Comparison of ENCODE assay signal across 1 cellular context in genomic region chr2:72825271-72826155, GRCh38.
A peak's percentile ranks its signal among the peaks of the same experiment; 100 is the strongest.
TF ChIP-seq lines count a peak whose summit lies in the region.

TSS of gene EXOC6B (minus strand) at chr2:72826033.

TF ChIP-seq in HEK293, 187 proteins besides CTCF, POLR2A, EP300 and RAD21 (continued from another document and continues in another):
- no peak for TF ChIP-seq TSHZ1 (tag by site-specific recombination; IDR thresholded peaks at IDR 0.05; ENCODE audit: borderline replicate concordance)
- TF ChIP-seq ZNF350 (tag by site-specific recombination; IDR thresholded peaks at IDR 0.05): no peak
- TF ChIP-seq ZNF423 (tag by site-specific recombination; IDR thresholded peaks at IDR 0.05): 0 out of 2 replicates have a peak, but pooled peaks have one; percentile 19
- no peak for TF ChIP-seq ZNF184 (tag by site-specific recombination; IDR thresholded peaks at IDR 0.05)
- peak; percentile 26; the same call in 1 of the 2 replicates for TF ChIP-seq GLIS1 (tag by site-specific recombination; IDR thresholded peaks at IDR 0.05)
- peak; percentile 64 for TF ChIP-seq ZNF341 (tag by site-specific recombination; IDR thresholded peaks at IDR 0.05; ENCODE audit: low read depth)
- peak; percentile 76; the same call in 1 of the 2 replicates for TF ChIP-seq ZXDB (tag by site-specific recombination; IDR thresholded peaks at IDR 0.05)
- no peak for TF ChIP-seq ZNF704 (tag by site-specific recombination; IDR thresholded peaks at IDR 0.05)
- TF ChIP-seq ZNF449 (tag by site-specific recombination; IDR thresholded peaks at IDR 0.05): no peak
- no peak for TF ChIP-seq ZNF169 (tag by site-specific recombination; IDR thresholded peaks at IDR 0.05)
- TF ChIP-seq PRDM2 (tag by site-specific recombination; IDR thresholded peaks at IDR 0.05; ENCODE audit: borderline replicate concordance): no peak
- TF ChIP-seq ZNF335 (tag by site-specific recombination; conservative IDR thresholded peaks at IDR 0.05): peak; percentile 96
- TF ChIP-seq ZNF621 (tag by site-specific recombination; IDR thresholded peaks at IDR 0.05): no peak
- TF ChIP-seq RBAK (tag by site-specific recombination; IDR thresholded peaks at IDR 0.05): no peak
- peak; percentile 38 for TF ChIP-seq ZBTB11 (tag by site-specific recombination; conservative IDR thresholded peaks at IDR 0.05; ENCODE audit: low read depth)
- no peak for TF ChIP-seq GLI4 (tag by site-specific recombination; IDR thresholded peaks at IDR 0.05)
- no peak; the same call in 1 of the 2 replicates for TF ChIP-seq ZNF623 (tag by site-specific recombination; IDR thresholded peaks at IDR 0.05)
- TF ChIP-seq ZBTB21 (tag by site-specific recombination; IDR thresholded peaks at IDR 0.05): no peak
- TF ChIP-seq ZNF37A (tag by site-specific recombination; IDR thresholded peaks at IDR 0.05): no peak
- peak; percentile 51 for TF ChIP-seq ZBTB8A (tag by site-specific recombination; IDR thresholded peaks at IDR 0.05)
- TF ChIP-seq PRDM1 (tag by site-specific recombination; IDR thresholded peaks at IDR 0.05): no peak
- no peak; the same call in 1 of the 2 replicates for TF ChIP-seq REST (tag by site-specific recombination; IDR thresholded peaks at IDR 0.05)
- TF ChIP-seq ZNF24 (tag by site-specific recombination; IDR thresholded peaks at IDR 0.05): no peak
- TF ChIP-seq ZNF585B (tag by site-specific recombination; IDR thresholded peaks at IDR 0.05): no peak
- no peak for TF ChIP-seq ZNF548 (tag by site-specific recombination; IDR thresholded peaks at IDR 0.05)
- TF ChIP-seq ZNF404 (tag by site-specific recombination; IDR thresholded peaks at IDR 0.05): no peak
- peak; percentile 90 for TF ChIP-seq ZNF76 (tag by site-specific recombination; IDR thresholded peaks at IDR 0.05; ENCODE audit: borderline replicate concordance, low read depth)
- TF ChIP-seq ZNF292 (tag by site-specific recombination; IDR thresholded peaks at IDR 0.05; ENCODE audit: borderline replicate concordance, low read depth): no peak
- TF ChIP-seq ZNF518A (tag by site-specific recombination; conservative IDR thresholded peaks at IDR 0.05; ENCODE audit: low read depth): no peak
- TF ChIP-seq ZNF629 (tag by site-specific recombination; IDR thresholded peaks at IDR 0.05): no peak
- peak; percentile 98 for TF ChIP-seq KLF16 (tag by site-specific recombination; IDR thresholded peaks at IDR 0.05)
- no peak for TF ChIP-seq ZNF16 (tag by site-specific recombination; IDR thresholded peaks at IDR 0.05; ENCODE audit: low read depth)
